1 cellular context compared by ENCODE assay signal in the genomic region with DNA sequence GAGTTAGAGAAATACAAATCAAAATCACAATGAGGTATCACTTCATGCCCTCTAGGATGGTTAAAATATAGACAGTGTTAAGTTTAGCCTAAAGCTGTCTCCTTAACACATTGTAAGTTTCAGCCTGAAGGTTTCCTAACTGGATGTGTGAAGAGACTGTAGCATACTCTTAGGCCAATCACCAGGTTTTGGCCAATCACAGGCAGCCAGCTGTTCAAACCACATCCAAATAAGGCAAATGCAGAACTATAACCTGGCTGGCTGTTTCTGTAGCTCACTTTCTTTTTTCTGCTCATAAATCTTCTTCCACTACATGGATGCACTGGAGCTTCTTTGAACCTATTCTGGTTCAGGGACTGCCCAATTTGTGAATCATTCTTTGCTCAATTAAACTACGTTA.
TF ChIP-seq lines count a peak whose summit lies in the region.

No MANE protein-coding gene starts in this region.

TF ChIP-seq in GM12878, 131 proteins besides CTCF, POLR2A, EP300 and RAD21:
- peak; percentile 66 to 94 for TF ChIP-seq SRF (IDR thresholded peaks at IDR 0.05; ENCODE audit: low read depth in 2 of 2, low read length in 2 of 2)
- TF ChIP-seq POLR2AphosphoS5 (IDR thresholded peaks at IDR 0.05; ENCODE audit: low read length) = 0 out of 2 replicates have a peak, but pooled peaks have one; percentile 24
- TF ChIP-seq, protein P1, sequence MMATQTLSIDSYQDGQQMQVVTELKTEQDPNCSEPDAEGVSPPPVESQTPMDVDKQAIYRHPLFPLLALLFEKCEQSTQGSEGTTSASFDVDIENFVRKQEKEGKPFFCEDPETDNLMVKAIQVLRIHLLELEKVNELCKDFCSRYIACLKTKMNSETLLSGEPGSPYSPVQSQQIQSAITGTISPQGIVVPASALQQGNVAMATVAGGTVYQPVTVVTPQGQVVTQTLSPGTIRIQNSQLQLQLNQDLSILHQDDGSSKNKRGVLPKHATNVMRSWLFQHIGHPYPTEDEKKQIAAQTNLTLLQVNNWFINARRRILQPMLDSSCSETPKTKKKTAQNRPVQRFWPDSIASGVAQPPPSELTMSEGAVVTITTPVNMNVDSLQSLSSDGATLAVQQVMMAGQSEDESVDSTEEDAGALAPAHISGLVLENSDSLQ (IDR thresholded peaks at IDR 0.05) = peak; percentile 59; the same call in 1 of the 2 replicates
- TF ChIP-seq HDAC2 (IDR thresholded peaks at IDR 0.05) = no peak
- TF ChIP-seq SP1 (IDR thresholded peaks at IDR 0.05; ENCODE audit: low read depth, low read length) = no peak
- TF ChIP-seq RUNX3 (IDR thresholded peaks at IDR 0.05; ENCODE audit: low read length) = peak; percentile 34; the same call in 1 of the 2 replicates
- TF ChIP-seq, protein P2, sequence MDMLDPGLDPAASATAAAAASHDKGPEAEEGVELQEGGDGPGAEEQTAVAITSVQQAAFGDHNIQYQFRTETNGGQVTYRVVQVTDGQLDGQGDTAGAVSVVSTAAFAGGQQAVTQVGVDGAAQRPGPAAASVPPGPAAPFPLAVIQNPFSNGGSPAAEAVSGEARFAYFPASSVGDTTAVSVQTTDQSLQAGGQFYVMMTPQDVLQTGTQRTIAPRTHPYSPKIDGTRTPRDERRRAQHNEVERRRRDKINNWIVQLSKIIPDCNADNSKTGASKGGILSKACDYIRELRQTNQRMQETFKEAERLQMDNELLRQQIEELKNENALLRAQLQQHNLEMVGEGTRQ (IDR thresholded peaks at IDR 0.05; ENCODE audit: borderline replicate concordance, low read depth, low read length) = no peak
TF ChIP-seq in GM12878: peak in this region for 4.
